26 cellular contexts compared by ENCODE assay signal in genomic region chr10:7501157-7501556, GRCh38.
DNase-seq lines count a peak whose midpoint lies in the region; ATAC-seq, FAIRE-seq and TF ChIP-seq lines count a peak whose summit lies in the region.
"Had no signal": no experiment of that assay in that cellular context is flagged by ENCODE, and none has a peak within 500 bp of the region (broad histone marks: within the 10 kb centered on the region; RNA-seq: fewer than 3 reads in every experiment).

No MANE protein-coding gene starts in this region.

- DNase-seq in activated CD4-positive, alpha-beta memory T cell treated with anti-CD3 and anti-CD28 coated beads, Interleukin-2, amount 10 ng/mL, durations not matched to agents 7 days and 5 days = peak; percentile 37
- no peak for DNase-seq in activated CD4-positive, alpha-beta memory T cell treated with anti-CD3 and anti-CD28 coated beads for 36 hours
- peak; percentile 45 for DNase-seq in activated naive CD8-positive, alpha-beta T cell treated with anti-CD3 and anti-CD28 coated beads, Interleukin-2, amount 10 ng/mL, durations not matched to agents 7 days and 5 days
- DNase-seq in small intestine (peak; percentile 25), NCI-H2227 treated with DMSO at 0.1 percent for 48 hours (lab: John Stamatoyannopoulos, UW) (no peak), mammary epithelial cell (no peak)
- DNase-seq: activated CD4-positive, CD25-positive, alpha-beta regulatory T cell treated with anti-CD3 and anti-CD28 coated beads, Interleukin-2, amount 50 U/mL, for 72 hours; activated naive CD4-positive, alpha-beta T cell treated with Interleukin-2 at 50 U/mL for 16 hours; activated T-cell treated with anti-CD3 and anti-CD28 coated beads, Interleukin-2, amount 50 U/mL, for 4 hours; CD4-positive, alpha-beta T cell; left cardiac atrium; NCI-H1092 treated with DMSO at 0.1 percent for 48 hours; NCI-H1930; NCI-H524 treated with DMSO at 0.1 percent for 48 hours; PC-9; SHP77 had no signal

- H3K27me3 Mint-ChIP-seq in activated CD4-positive, alpha-beta memory T cell treated with anti-CD3 and anti-CD28 coated beads, Interleukin-2, amount 10 ng/mL, durations not matched to agents 7 days and 5 days = peaks cover 12% of the 10 kb centered on the region
- H3K27me3 Mint-ChIP-seq in activated CD4-positive, alpha-beta memory T cell treated with anti-CD3 and anti-CD28 coated beads for 36 hours = no peaks in the 10 kb centered on the region
- H3K27me3 Mint-ChIP-seq in activated naive CD8-positive, alpha-beta T cell treated with anti-CD3 and anti-CD28 coated beads, Interleukin-2, amount 10 ng/mL, durations not matched to agents 7 days and 5 days = no peaks in the 10 kb centered on the region
- H3K27me3 Mint-ChIP-seq: CD4-positive, alpha-beta T cell; stimulated activated naive CD8-positive, alpha-beta T cell treated with anti-CD3 and anti-CD28 coated beads, Interleukin-15, Interleukin-2, amounts not matched to agents 100 ng/mL and 50 ng/mL, for 24 hours had no signal

- H3K4me1 ChIP-seq in small intestine (ENCODE audit: control insufficient read depth in 2 of 2, insufficient read depth in 1 of 2, low read depth in 1 of 2, low read length in 1 of 2) = no peaks in the 10 kb centered on the region
- no peaks in the 10 kb centered on the region for H3K4me1 ChIP-seq in mammary epithelial cell (ENCODE audit: insufficient read depth, low read length)
- H3K4me1 ChIP-seq: parathyroid adenoma, vagina had no signal

- H3K79me2 ChIP-seq in mammary epithelial cell (ENCODE audit: insufficient read depth, low read length) = no peaks in the 10 kb centered on the region
- H3K79me2 ChIP-seq: hepatocyte, parathyroid adenoma had no signal

- H3K9ac ChIP-seq in mammary epithelial cell (ENCODE audit: insufficient read depth, low read length) = no peak overlapping the region
- H3K9ac ChIP-seq: parathyroid adenoma had no signal

- H3K27ac ChIP-seq in small intestine (ENCODE audit: low read depth in 1 of 2, low read length in 1 of 2) (no peak overlapping the region), mammary epithelial cell (ENCODE audit: insufficient read depth, low read depth, low read length) (no peak overlapping the region)
- H3K27ac ChIP-seq: gastroesophageal sphincter, hepatocyte, parathyroid adenoma, PC-9, skin epidermis, vagina had no signal

- peaks cover 27% of the 10 kb centered on the region for H3K4me1 Mint-ChIP-seq in activated CD4-positive, alpha-beta memory T cell treated with anti-CD3 and anti-CD28 coated beads, Interleukin-2, amount 10 ng/mL, durations not matched to agents 7 days and 5 days
- peaks cover 5% of the 10 kb centered on the region for H3K4me1 Mint-ChIP-seq in activated CD4-positive, alpha-beta memory T cell treated with anti-CD3 and anti-CD28 coated beads for 36 hours (ENCODE audit: low read depth)
- H3K4me1 Mint-ChIP-seq in activated naive CD8-positive, alpha-beta T cell treated with anti-CD3 and anti-CD28 coated beads, Interleukin-2, amount 10 ng/mL, durations not matched to agents 7 days and 5 days = peaks cover 36% of the 10 kb centered on the region

- no peak overlapping the region for H2AFZ ChIP-seq in mammary epithelial cell (ENCODE audit: low read depth, low read length)
- H2AFZ ChIP-seq: hepatocyte, parathyroid adenoma, PC-9 had no signal

- no peaks in the 10 kb centered on the region for H4K20me1 ChIP-seq in mammary epithelial cell (ENCODE audit: insufficient read depth, low read length)

- no peak for FAIRE-seq in small intestine (lab: Jason Lieb, UNC)
- FAIRE-seq: endothelial cell of umbilical vein had no signal

- intact Hi-C loops in activated CD4-positive, alpha-beta memory T cell treated with anti-CD3 and anti-CD28 coated beads for 36 hours (cut with micrococcal nuclease) = no loop called here
- intact Hi-C loops in mammary epithelial cell (cut with micrococcal nuclease) = no loop called here

- ATAC-seq in HG02610 (IDR thresholded peaks at IDR 0.05; ENCODE audit: unreplicated experiment) (peak; percentile 44), GM18520 (IDR thresholded peaks at IDR 0.05; ENCODE audit: unreplicated experiment) (no peak)
- ATAC-seq in activated naive CD8-positive, alpha-beta T cell treated with anti-CD3 and anti-CD28 coated beads, Interleukin-2, amount 10 ng/mL, durations not matched to agents 7 days and 5 days (ENCODE audit: low read depth) = peak; percentile 86
- ATAC-seq: activated T-cell treated with anti-CD3 and anti-CD28 coated beads, Interleukin-2, amount 50 U/mL, for 4 hours; gastroesophageal sphincter; left cardiac atrium had no signal

- H3K36me3 Mint-ChIP-seq in activated CD4-positive, alpha-beta memory T cell treated with anti-CD3 and anti-CD28 coated beads, Interleukin-2, amount 10 ng/mL, durations not matched to agents 7 days and 5 days (ENCODE audit: low read depth) = peaks cover 9% of the 10 kb centered on the region
- H3K36me3 Mint-ChIP-seq in activated CD4-positive, alpha-beta memory T cell treated with anti-CD3 and anti-CD28 coated beads for 36 hours = no peaks in the 10 kb centered on the region
- H3K36me3 Mint-ChIP-seq in activated naive CD8-positive, alpha-beta T cell treated with anti-CD3 and anti-CD28 coated beads, Interleukin-2, amount 10 ng/mL, durations not matched to agents 7 days and 5 days = peaks cover 13% of the 10 kb centered on the region

- no peak for TF ChIP-seq CTCF in mammary epithelial cell (conservative IDR thresholded peaks at IDR 0.05 in 1 of 2, IDR thresholded peaks at IDR 0.05 in 1 of 2; ENCODE audit: extremely low read depth in 1 of 2, insufficient read depth in 1 of 2, low read depth in 1 of 2, low read length in 2 of 2)

- H3K4me2 ChIP-seq in mammary epithelial cell (ENCODE audit: insufficient read depth, low read depth, low read length) = no peak overlapping the region
- H3K4me2 ChIP-seq: hepatocyte, PC-9 had no signal

- WGBS in small intestine, 3 donors = 66 to 88% (median 76%) methylated on average over 12 of the region's 12 CpGs
- 83% methylated on average over 12 of the region's 12 CpGs for WGBS in mammary epithelial cell (ENCODE audit: low coverage, missing lambda C conversion rate)

- H3K27me3 ChIP-seq in small intestine (ENCODE audit: control insufficient read depth in 2 of 2, insufficient read depth in 2 of 2, low read length in 2 of 2) (no peaks in the 10 kb centered on the region), mammary epithelial cell (ENCODE audit: insufficient read depth, low read length) (no peaks in the 10 kb centered on the region)
- H3K27me3 ChIP-seq: gastroesophageal sphincter, hepatocyte, vagina had no signal

- dilution Hi-C loops in mammary epithelial cell (cut with HindIII; ENCODE audit: low sequenced_read_pairs) = no loop called here

- CTCF ChIA-PET in activated CD4-positive, alpha-beta memory T cell treated with anti-CD3 and anti-CD28 coated beads, Interleukin-2, amount 10 ng/mL, durations not matched to agents 7 days and 5 days (lab: Charles Lee) = no interaction called here
- CTCF ChIA-PET in activated CD4-positive, alpha-beta memory T cell treated with anti-CD3 and anti-CD28 coated beads for 36 hours (lab: Charles Lee) = no interaction called here
- CTCF ChIA-PET in mammary epithelial cell (lab: Charles Lee; ENCODE audit: low non-redundant PET) = no interaction called here

- POLR2A ChIA-PET in activated CD4-positive, alpha-beta memory T cell treated with anti-CD3 and anti-CD28 coated beads, Interleukin-2, amount 10 ng/mL, durations not matched to agents 7 days and 5 days (lab: Charles Lee) = interaction anchor here (1.7 kb wide), 1 partner anchor 17 kb away, joined by 8 read pairs; no protein-coding TSS in a partner anchor
- POLR2A ChIA-PET in activated CD4-positive, alpha-beta memory T cell treated with anti-CD3 and anti-CD28 coated beads for 36 hours (lab: Charles Lee) = no interaction called here
- POLR2A ChIA-PET in activated naive CD8-positive, alpha-beta T cell treated with anti-CD3 and anti-CD28 coated beads, Interleukin-2, amount 10 ng/mL, durations not matched to agents 7 days and 5 days (lab: Charles Lee) = interaction anchor here (1.1 to 2.1 kb wide), 3 partner anchors 9 to 21 kb away, joined by 3 to 9 read pairs (median 5); no protein-coding TSS in a partner anchor

- H3K4me3 Mint-ChIP-seq in activated CD4-positive, alpha-beta memory T cell treated with anti-CD3 and anti-CD28 coated beads, Interleukin-2, amount 10 ng/mL, durations not matched to agents 7 days and 5 days = no peak overlapping the region
- H3K4me3 Mint-ChIP-seq in activated CD4-positive, alpha-beta memory T cell treated with anti-CD3 and anti-CD28 coated beads for 36 hours = no peak overlapping the region
- H3K4me3 Mint-ChIP-seq in activated naive CD8-positive, alpha-beta T cell treated with anti-CD3 and anti-CD28 coated beads, Interleukin-2, amount 10 ng/mL, durations not matched to agents 7 days and 5 days = peak overlapping the region; percentile 36
- H3K4me3 Mint-ChIP-seq: activated T-cell treated with anti-CD3 and anti-CD28 coated beads, Interleukin-2, amount 50 U/mL, for 4 hours; CD4-positive, alpha-beta T cell; stimulated activated naive CD8-positive, alpha-beta T cell treated with anti-CD3 and anti-CD28 coated beads, Interleukin-15, Interleukin-2, amounts not matched to agents 100 ng/mL and 50 ng/mL, for 24 hours had no signal

- H3K4me3 ChIP-seq in small intestine (ENCODE audit: low read depth in 1 of 2, low read length in 2 of 2) (no peak overlapping the region), mammary epithelial cell (replicated peaks in 1 of 3; ENCODE audit: insufficient read depth in 1 of 3, low read depth in 2 of 3, low read length in 3 of 3) (no peak overlapping the region)
- H3K4me3 ChIP-seq: gastroesophageal sphincter, hepatocyte, lung, PC-9, skin epidermis, vagina had no signal

- BruUV-seq in mammary epithelial cell (replicated peaks; lab: Mats Ljungman, UMichigan) = no TSS peak

- peak overlapping the region; percentile 31 for H3K27ac Mint-ChIP-seq in activated CD4-positive, alpha-beta memory T cell treated with anti-CD3 and anti-CD28 coated beads, Interleukin-2, amount 10 ng/mL, durations not matched to agents 7 days and 5 days
- no peak overlapping the region for H3K27ac Mint-ChIP-seq in activated CD4-positive, alpha-beta memory T cell treated with anti-CD3 and anti-CD28 coated beads for 36 hours
- H3K27ac Mint-ChIP-seq in activated naive CD8-positive, alpha-beta T cell treated with anti-CD3 and anti-CD28 coated beads, Interleukin-2, amount 10 ng/mL, durations not matched to agents 7 days and 5 days = peak overlapping the region; percentile 66
- H3K27ac Mint-ChIP-seq: CD4-positive, alpha-beta T cell; stimulated activated naive CD8-positive, alpha-beta T cell treated with anti-CD3 and anti-CD28 coated beads, Interleukin-15, Interleukin-2, amounts not matched to agents 100 ng/mL and 50 ng/mL, for 24 hours had no signal

- H3K36me3 ChIP-seq in small intestine (ENCODE audit: control insufficient read depth in 2 of 2, insufficient read depth in 2 of 2, low read length in 2 of 2) (no peaks in the 10 kb centered on the region), mammary epithelial cell (ENCODE audit: insufficient read depth, low read length) (no peaks in the 10 kb centered on the region)
- H3K36me3 ChIP-seq: gastroesophageal sphincter, vagina had no signal

- no peaks in the 10 kb centered on the region for H3K9me3 ChIP-seq in small intestine (ENCODE audit: control insufficient read depth, low read depth)
- H3K9me3 ChIP-seq in mammary epithelial cell (replicated peaks; ENCODE audit: insufficient read depth, low read length) = peaks cover 8% of the 10 kb centered on the region
- H3K9me3 ChIP-seq: gastroesophageal sphincter, vagina had no signal

- H3K9me3 Mint-ChIP-seq in activated CD4-positive, alpha-beta memory T cell treated with anti-CD3 and anti-CD28 coated beads, Interleukin-2, amount 10 ng/mL, durations not matched to agents 7 days and 5 days = peaks cover 4% of the 10 kb centered on the region
- H3K9me3 Mint-ChIP-seq in activated CD4-positive, alpha-beta memory T cell treated with anti-CD3 and anti-CD28 coated beads for 36 hours = no peaks in the 10 kb centered on the region
- peaks cover 11% of the 10 kb centered on the region for H3K9me3 Mint-ChIP-seq in activated naive CD8-positive, alpha-beta T cell treated with anti-CD3 and anti-CD28 coated beads, Interleukin-2, amount 10 ng/mL, durations not matched to agents 7 days and 5 days
- H3K9me3 Mint-ChIP-seq: activated T-cell treated with anti-CD3 and anti-CD28 coated beads, Interleukin-2, amount 50 U/mL, for 4 hours; CD4-positive, alpha-beta T cell; stimulated activated naive CD8-positive, alpha-beta T cell treated with anti-CD3 and anti-CD28 coated beads, Interleukin-15, Interleukin-2, amounts not matched to agents 100 ng/mL and 50 ng/mL, for 24 hours had no signal

- in situ Hi-C loops in mammary epithelial cell (cut with MboI; ENCODE audit: low sequenced_read_pairs in 2 of 2) = loop anchor here in 1 of 2 donors (25.0 kb wide), 1 partner anchor 1386 kb away; no protein-coding TSS in a partner anchor

Comparison
In these comparisons a context has a peak if more than half of its experiments do, and no peak if none do; other contexts are left out.
1. DNase-seq: peak in activated CD4-positive, alpha-beta memory T cell treated with anti-CD3 and anti-CD28 coated beads, Interleukin-2, amount 10 ng/mL, durations not matched to agents 7 days and 5 days (single experiment), activated naive CD8-positive, alpha-beta T cell treated with anti-CD3 and anti-CD28 coated beads, Interleukin-2, amount 10 ng/mL, durations not matched to agents 7 days and 5 days (single experiment) and small intestine (single experiment); none in activated CD4-positive, alpha-beta memory T cell treated with anti-CD3 and anti-CD28 coated beads for 36 hours (single experiment), NCI-H2227 treated with DMSO at 0.1 percent for 48 hours (single experiment) and mammary epithelial cell (single experiment).